10 cellular contexts compared by ENCODE assay signal in genomic region chr9:126791406-126792230, GRCh38. TPM values are rescaled to one million over a fixed set of nuclear protein-coding genes. Genes with fewer than 3 reads are reported as not detected.
DNase-seq lines count a peak whose midpoint lies in the region; ATAC-seq, FAIRE-seq and TF ChIP-seq lines count a peak whose summit lies in the region.
"Had no signal": no experiment of that assay in that cellular context is flagged by ENCODE, and none has a peak within 500 bp of the region (broad histone marks: within the 10 kb centered on the region; RNA-seq: fewer than 3 reads in every experiment).

No MANE protein-coding gene starts in this region.

- no peaks in the 10 kb centered on the region for H3K4me1 ChIP-seq in Panc1 (ENCODE audit: control insufficient read depth, insufficient read depth, low read length)
- H3K4me1 ChIP-seq in fibroblast of lung (ENCODE audit: control insufficient read depth, extremely low read depth, insufficient read depth, low read length) = no peaks in the 10 kb centered on the region
- peaks cover 27 to 46% of the 10 kb centered on the region in 2 donors for H3K4me1 ChIP-seq in gastrocnemius medialis
- H3K4me1 ChIP-seq in CD4-positive, alpha-beta memory T cell (ENCODE audit: insufficient read depth, low read length) = no peaks in the 10 kb centered on the region

- POLR2A ChIA-PET in Panc1 (lab: Charles Lee) = interaction anchor here (0.6 kb wide), 1 partner anchor 81 kb away, joined by 4 read pairs; no protein-coding TSS in a partner anchor
- POLR2A ChIA-PET in CD4-positive, alpha-beta memory T cell (lab: Charles Lee; ENCODE audit: partially characterized antibody) = no interaction called here

- H3K4me1 Mint-ChIP-seq in CD4-positive, alpha-beta memory T cell = no peaks in the 10 kb centered on the region

- no TSS peak for BruUV-seq in Panc1 (replicated peaks; lab: Mats Ljungman, UMichigan)

- no peaks in the 10 kb centered on the region for H3K36me3 Mint-ChIP-seq in CD4-positive, alpha-beta memory T cell

- peak; percentile 83 for ATAC-seq in Panc1
- ATAC-seq in gastrocnemius medialis = peak; percentile 81 to 82
- ATAC-seq in GM18502 (IDR thresholded peaks at IDR 0.05; ENCODE audit: poor library complexity, unreplicated experiment) = no peak
- ATAC-seq: GM23338 had no signal

- H3K4me3 ChIP-seq in Panc1 (ENCODE audit: low read depth in 2 of 2, low read length in 2 of 2) = no peak overlapping the region
- H3K4me3 ChIP-seq in fibroblast of lung (replicated peaks in 1 of 4; ENCODE audit: control extremely low read depth in 1 of 4, insufficient read depth in 1 of 4, low read depth in 3 of 4, low read length in 4 of 4) = no peak overlapping the region
- H3K4me3 ChIP-seq in gastrocnemius medialis = no peak overlapping the region
- no peak overlapping the region for H3K4me3 ChIP-seq in CD4-positive, alpha-beta memory T cell (ENCODE audit: low read length in 2 of 2)
- H3K4me3 ChIP-seq: GM23338 had no signal

- no peaks in the 10 kb centered on the region for H4K20me1 ChIP-seq in fibroblast of lung (ENCODE audit: control insufficient read depth, extremely low read depth, insufficient read depth, low read length)

- peak; percentile 100 for FAIRE-seq in G401.6 (lab: Jason Lieb, UNC)
- FAIRE-seq: GM12892 had no signal

- no peak overlapping the region for H2AFZ ChIP-seq in fibroblast of lung (ENCODE audit: low read length)
- H2AFZ ChIP-seq: GM23338 had no signal

- no peaks in the 10 kb centered on the region for H3K79me2 ChIP-seq in fibroblast of lung (ENCODE audit: control insufficient read depth, insufficient read depth, low read length)

- DNase-seq in Panc1 (ENCODE audit: low read depth, low spot score) = peak; percentile 90
- DNase-seq in fibroblast of lung (ENCODE audit: low read depth in 2 of 2) = peak; percentile 66 to 74
- peak; percentile 79 to 80 for DNase-seq in gastrocnemius medialis
- DNase-seq in NCI-H446 (lab: John Stamatoyannopoulos, UW) = no peak
- DNase-seq in CD4-positive, alpha-beta memory T cell = no peak
- DNase-seq in erythroblast (lab: John Stamatoyannopoulos, UW) = no peak

- no peak overlapping the region for H3K27ac ChIP-seq in Panc1 (ENCODE audit: low read length)
- H3K27ac ChIP-seq in fibroblast of lung (ENCODE audit: insufficient read depth, low read length) = no peak overlapping the region
- peak overlapping the region; percentile 88 to 96 (median 93) for H3K27ac ChIP-seq in gastrocnemius medialis
- no peak overlapping the region for H3K27ac ChIP-seq in CD4-positive, alpha-beta memory T cell (ENCODE audit: low read depth, low read length)

- H3K27me3 ChIP-seq in Panc1 (ENCODE audit: control insufficient read depth, insufficient read depth, low read length) (no peaks in the 10 kb centered on the region), fibroblast of lung (ENCODE audit: control insufficient read depth, insufficient read depth, low read length) (peaks cover 12% of the 10 kb centered on the region), gastrocnemius medialis (no peaks in the 10 kb centered on the region)
- H3K27me3 ChIP-seq in CD4-positive, alpha-beta memory T cell (ENCODE audit: insufficient read depth, low read length) = no peaks in the 10 kb centered on the region

- CTCF ChIA-PET in Panc1 (lab: Charles Lee) = no interaction called here
- CTCF ChIA-PET in CD4-positive, alpha-beta memory T cell (lab: Charles Lee; ENCODE audit: partially characterized antibody) = interaction anchor here (0.7 to 3.7 kb wide), 3 partner anchors 11 to 86 kb away, joined by 3 to 18 read pairs (median 15); no protein-coding TSS in a partner anchor

- TF ChIP-seq CTCF in Panc1 (IDR thresholded peaks at IDR 0.05) (no peak), fibroblast of lung (conservative IDR thresholded peaks at IDR 0.05 in 1 of 2, IDR thresholded peaks at IDR 0.05 in 1 of 2; ENCODE audit: low read depth in 1 of 2, low read length in 2 of 2) (no peak), gastrocnemius medialis (IDR thresholded peaks at IDR 0.05 in 4 of 5, conservative IDR thresholded peaks at IDR 0.05 in 1 of 5) (no peak)

- TF ChIP-seq POLR2A in gastrocnemius medialis (IDR thresholded peaks at IDR 0.05) (peak in 1 of 2 donors; percentile 59), erythroblast (IDR thresholded peaks at IDR 0.05; ENCODE audit: low read length) (no peak)

- no peak overlapping the region for H3K4me2 ChIP-seq in fibroblast of lung (ENCODE audit: extremely low read depth, insufficient read depth, low read length)
- H3K4me2 ChIP-seq: GM23338 had no signal

- no peaks in the 10 kb centered on the region for H3K9me3 ChIP-seq in Panc1 (ENCODE audit: control insufficient read depth, insufficient read depth, low read depth, low read length)
- no peaks in the 10 kb centered on the region for H3K9me3 ChIP-seq in fibroblast of lung (ENCODE audit: control insufficient read depth, insufficient read depth, low read depth, low read length)
- no peaks in the 10 kb centered on the region for H3K9me3 ChIP-seq in gastrocnemius medialis
- no peaks in the 10 kb centered on the region for H3K9me3 ChIP-seq in CD4-positive, alpha-beta memory T cell (ENCODE audit: control insufficient read depth in 1 of 2, low read length in 2 of 2)

- intact Hi-C loops in Panc1 (cut with micrococcal nuclease; ENCODE audit: unreplicated experiment) (no loop called here), gastrocnemius medialis (cut with DNase I; ENCODE audit: low total_unique reads) (no loop called here)
- intact Hi-C loops in CD4-positive, alpha-beta memory T cell (cut with micrococcal nuclease) = no loop called here

- H3K4me3 Mint-ChIP-seq in CD4-positive, alpha-beta memory T cell = no peak overlapping the region
- H3K4me3 Mint-ChIP-seq: GM23338 had no signal

- H3K36me3 ChIP-seq in Panc1 (ENCODE audit: control insufficient read depth, insufficient read depth, low read length) (no peaks in the 10 kb centered on the region), fibroblast of lung (ENCODE audit: control insufficient read depth, insufficient read depth, low read length) (no peaks in the 10 kb centered on the region), gastrocnemius medialis (no peaks in the 10 kb centered on the region)
- no peaks in the 10 kb centered on the region for H3K36me3 ChIP-seq in CD4-positive, alpha-beta memory T cell (ENCODE audit: insufficient read depth, low read length)

- peaks cover 0 to 4% (median 0%) of the 10 kb centered on the region in 8 donors for H3K9me3 Mint-ChIP-seq in CD4-positive, alpha-beta memory T cell

- H3K27me3 Mint-ChIP-seq in CD4-positive, alpha-beta memory T cell = peaks cover 26 to 34% of the 10 kb centered on the region in 2 donors

- H3K9ac ChIP-seq in fibroblast of lung (ENCODE audit: insufficient read depth, low read length) = no peak overlapping the region

- no peak overlapping the region for H3K27ac Mint-ChIP-seq in CD4-positive, alpha-beta memory T cell
- H3K27ac Mint-ChIP-seq: GM23338 had no signal

- in situ Hi-C loops in Panc1 (cut with HindIII; ENCODE audit: low pct_unique_long_range_greater_than_20kb, low sequenced_read_pairs) (no loop called here), gastrocnemius medialis (cut with MboI; ENCODE audit: low sequenced_read_pairs in 4 of 4) (no loop called here)

RNA-seq across cellular contexts. Expression of gene ZBTB43, which starts 13.2 kb away (rescaled TPM):
- total RNA-seq in Panc1 (2021; ENCODE audit: unreplicated experiment) (9.7 TPM), fibroblast of lung (11.0 and 12.6 TPM in 2 replicates), gastrocnemius medialis (10 to 100 TPM; 44.9 to 65.2 (median 60.0) TPM)
- polyA plus RNA-seq in Panc1 (2012; ENCODE audit: insufficient read length) = 2.0 TPM
- polyA plus RNA-seq in fibroblast of lung = 6.8 and 7.1 TPM in 2 replicates
- 4.8 and 5.2 TPM in 2 replicates for polyA plus RNA-seq in fibroblast of lung (2012)
- 5.5 and 14.0 TPM in 2 replicates for polyA minus RNA-seq in fibroblast of lung (ENCODE audit: low replicate concordance)
- total RNA-seq in CD4-positive, alpha-beta memory T cell = 10 to 100 TPM; 19.9 to 22.7 TPM
- 10 to 100 TPM in 1 of 2 donors, 1 to 10 TPM in 1; 8.2 to 11.4 TPM for polyA plus RNA-seq in CD4-positive, alpha-beta memory T cell

Comparison
In these comparisons a context has a peak if more than half of its experiments do, and no peak if none do; other contexts are left out.
1. DNase-seq: peak in Panc1 (single experiment), fibroblast of lung (2 of 2) and gastrocnemius medialis (2 of 2); none in NCI-H446 (0 of 2), CD4-positive, alpha-beta memory T cell (0 of 5) and erythroblast (0 of 2).
2. H3K27ac ChIP-seq: peak in gastrocnemius medialis (4 of 4); none in Panc1 (single experiment), fibroblast of lung (single experiment) and CD4-positive, alpha-beta memory T cell (single experiment).